In the genomic region with DNA sequence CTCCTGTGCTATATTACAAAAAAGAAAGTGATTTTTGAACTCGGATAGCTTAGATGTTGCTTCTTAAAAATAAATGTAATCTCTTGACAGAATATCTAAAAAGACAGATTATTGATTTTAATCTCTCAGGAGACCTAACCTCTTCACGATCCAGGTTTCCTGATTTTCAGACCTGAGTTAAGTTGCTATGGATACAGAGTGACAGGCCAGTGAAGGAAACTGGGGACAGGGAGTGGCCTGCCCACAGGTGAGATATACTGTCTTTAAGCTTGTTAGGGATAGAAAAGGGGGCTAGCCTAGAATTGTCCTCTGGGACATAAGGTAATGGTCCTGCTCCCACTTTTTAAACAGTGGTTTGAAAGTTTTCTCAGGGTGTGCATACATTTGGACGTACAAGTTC, we compare ENCODE assay signal across 17 cellular contexts.
DNase-seq lines count a peak whose midpoint lies in the region; ATAC-seq and TF ChIP-seq lines count a peak whose summit lies in the region.
"Had no signal": no experiment of that assay in that cellular context is flagged by ENCODE, and none has a peak within 500 bp of the region (broad histone marks: within the 10 kb centered on the region; RNA-seq: fewer than 3 reads in every experiment).

No MANE protein-coding gene starts in this region.

- no peaks in the 10 kb centered on the region for H3K9me3 ChIP-seq in HUES48 (ENCODE audit: control insufficient read depth, insufficient read depth, low read length)
- H3K9me3 ChIP-seq: BLaER1 treated with 17β-estradiol and CSF1 and Interleukin-3, amounts not matched to agents 10 nM and 100 nM had no signal

- no peak for DNase-seq in coronary artery (ENCODE audit: low spot score)
- no peak for DNase-seq in NCI-H446 (lab: John Stamatoyannopoulos, UW)
- DNase-seq in NCI-H82 (lab: John Stamatoyannopoulos, UW): no peak
- no peak for DNase-seq in left lobe of liver (ENCODE audit: low spot score)
- DNase-seq: activated CD4-positive, alpha-beta T cell treated with anti-CD3 and anti-CD28 coated beads, Interleukin-2, amount 10 ng/mL, durations not matched to agents 24 days and 14 days; activated gamma-delta T cell; GF-D8; Karpas-422; naive B cell; NCI-H1930; stimulated activated CD4-positive, alpha-beta T cell treated with anti-CD3 and anti-CD28 coated beads, Interleukin-12 subunit alpha, Interleukin-12 subunit beta, amount 100 ng/mL, for 4 hours; SW 1271 had no signal

- peak overlapping the region; percentile 5 for H2AFZ ChIP-seq in ACC112 (ENCODE audit: low read length, unreplicated experiment)

- ATAC-seq in left lobe of liver: no peak
- no peak for ATAC-seq in GM18502 (IDR thresholded peaks at IDR 0.05; ENCODE audit: poor library complexity, unreplicated experiment)

- TF ChIP-seq CTCF in coronary artery (IDR thresholded peaks at IDR 0.05): no peak

- H3K9ac ChIP-seq in HUES48 (ENCODE audit: low read depth, low read length) (no peak overlapping the region), rectal smooth muscle tissue (ENCODE audit: low read length) (no peak overlapping the region)
- H3K9ac ChIP-seq: BLaER1 treated with 17β-estradiol and CSF1 and Interleukin-3, amounts not matched to agents 10 nM and 100 nM had no signal

- H3K79me2 ChIP-seq in ACC112 (ENCODE audit: control insufficient read depth, insufficient read depth, low read length, unreplicated experiment): no peaks in the 10 kb centered on the region

- H3K27me3 ChIP-seq in ACC112 (ENCODE audit: insufficient read depth, low read length): no peaks in the 10 kb centered on the region
- peaks cover 17% of the 10 kb centered on the region for H3K27me3 ChIP-seq in HUES48 (ENCODE audit: control insufficient read depth, insufficient read depth, low read length)
- no peaks in the 10 kb centered on the region for H3K27me3 ChIP-seq in rectal smooth muscle tissue (ENCODE audit: control insufficient read depth, insufficient read depth, low read length)
- H3K27me3 ChIP-seq: BLaER1 treated with 17β-estradiol and CSF1 and Interleukin-3, amounts not matched to agents 10 nM and 100 nM had no signal

- no peaks in the 10 kb centered on the region for H3K36me3 ChIP-seq in ACC112 (ENCODE audit: insufficient read depth, low read length)
- no peaks in the 10 kb centered on the region for H3K36me3 ChIP-seq in HUES48 (ENCODE audit: control insufficient read depth, insufficient read depth, low read length)
- no peaks in the 10 kb centered on the region for H3K36me3 ChIP-seq in rectal smooth muscle tissue (ENCODE audit: control insufficient read depth, insufficient read depth, low read length)
- H3K36me3 ChIP-seq: BLaER1 treated with 17β-estradiol and CSF1 and Interleukin-3, amounts not matched to agents 10 nM and 100 nM had no signal

- H3K27ac ChIP-seq in ACC112 (ENCODE audit: low read depth, low read length): peak overlapping the region; percentile 97
- H3K27ac ChIP-seq in HUES48 (ENCODE audit: low read depth, low read length): peak overlapping the region; percentile 12
- H3K27ac ChIP-seq in coronary artery: peak overlapping the region; percentile 99
- peak overlapping the region; percentile 99 for H3K27ac ChIP-seq in rectal smooth muscle tissue (ENCODE audit: low read depth, low read length)

- H3K4me1 ChIP-seq in ACC112 (ENCODE audit: control insufficient read depth, insufficient read depth, low read length, unreplicated experiment) (peaks cover 60% of the 10 kb centered on the region), HUES48 (ENCODE audit: control insufficient read depth, insufficient read depth, low read length) (peaks cover 30% of the 10 kb centered on the region), rectal smooth muscle tissue (ENCODE audit: control insufficient read depth, insufficient read depth, low read length) (peaks cover 44% of the 10 kb centered on the region)

- no peak overlapping the region; the same call in 1 of the 2 replicates for H3K4me3 ChIP-seq in ACC112 (ENCODE audit: low read depth, low read length)
- no peak overlapping the region for H3K4me3 ChIP-seq in HUES48 (ENCODE audit: low read depth, low read length)
- no peak overlapping the region for H3K4me3 ChIP-seq in coronary artery
- no peak overlapping the region for H3K4me3 ChIP-seq in rectal smooth muscle tissue (ENCODE audit: low read length)
- H3K4me3 ChIP-seq: BLaER1 treated with 17β-estradiol and CSF1 and Interleukin-3, amounts not matched to agents 10 nM and 100 nM had no signal

Comparison
In these comparisons a context has a peak if more than half of its experiments do, and no peak if none do; other contexts are left out.
1. H3K27ac ChIP-seq: peak in every context shown above with its lines; median percentile 99 in coronary artery; 99 in rectal smooth muscle tissue; 97 in ACC112; 12 in HUES48.